Comparison of ENCODE assay signal across 20 cellular contexts in genomic region chr2:201987426-201987825, GRCh38.
"Had no signal": no experiment of that assay in that cellular context is flagged by ENCODE, and none has a peak within 500 bp of the region (broad histone marks: within the 10 kb centered on the region; RNA-seq: fewer than 3 reads in every experiment).

No MANE protein-coding gene starts in this region.

- H3K4me3 ChIP-seq: esophagus muscularis mucosa, left ventricle myocardium inferior, skin epidermis, tibial nerve, vagina had no signal

- ATAC-seq: activated naive CD4-positive, alpha-beta T cell treated with anti-CD3 and anti-CD28 coated beads, Interleukin-2, amount 50 U/mL, for 72 hours; activated T-cell treated with anti-CD3 and anti-CD28 coated beads, Interleukin-2, amount 50 U/mL, for 72 hours; natural killer cell; stimulated activated naive B cell treated with anti-CD40 and anti-IgM and Interleukin-4, amounts not matched to agents 10 μg/mL and 1 μg/mL and 100 μg/mL, for 72 hours; WTC11 had no signal

- H3K9me3 ChIP-seq: esophagus muscularis mucosa, left ventricle myocardium inferior, tibial nerve, vagina had no signal

- H3K4me1 ChIP-seq: left ventricle myocardium inferior, vagina had no signal

- H3K27ac ChIP-seq: esophagus muscularis mucosa, left ventricle myocardium inferior, tibial nerve, vagina had no signal

- H3K36me3 ChIP-seq: esophagus muscularis mucosa, left ventricle myocardium inferior, tibial nerve, vagina had no signal

- H3K27me3 ChIP-seq: esophagus muscularis mucosa, tibial nerve, vagina had no signal

- DNase-seq: activated CD4-positive, alpha-beta memory T cell treated with anti-CD3 and anti-CD28 coated beads, Interleukin-2, amount 10 ng/mL, durations not matched to agents 7 days and 5 days; activated CD4-positive, alpha-beta T cell treated with anti-CD3 and anti-CD28 coated beads for 4 hours; activated CD8-positive, alpha-beta memory T cell treated with anti-CD3 and anti-CD28 coated beads, Interleukin-2, amount 50 U/mL, for 4 hours; activated gamma-delta T cell; activated T-cell treated with anti-CD3 and anti-CD28 coated beads, Interleukin-2, amount 50 U/mL, for 72 hours; cortex of kidney; effector CD4-positive, alpha-beta T cell; hypothalamus; left ventricle myocardium inferior; natural killer cell; stimulated activated CD4-positive, alpha-beta T cell treated with anti-CD3 and anti-CD28 coated beads, Interleukin-15, amount 100 ng/mL, for 24 hours; stimulated activated CD4-positive, alpha-beta T cell treated with anti-CD3 and anti-CD28 coated beads, Interleukin-4, amount 100 ng/mL, for 1 hour; stimulated activated naive B cell treated with anti-CD40 and anti-IgM and Interleukin-4, amounts not matched to agents 10 μg/mL and 1 μg/mL and 100 μg/mL, for 72 hours; substantia nigra had no signal
